23 cellular contexts compared by ENCODE assay signal in genomic region chrX:22538581-22538980, GRCh38.
"Had no signal": no experiment of that assay in that cellular context is flagged by ENCODE, and none has a peak within 500 bp of the region (broad histone marks: within the 10 kb centered on the region; RNA-seq: fewer than 3 reads in every experiment).

No MANE protein-coding gene starts in this region.

- ATAC-seq: heart left ventricle; mucosa of descending colon; naive thymus-derived CD8-positive, alpha-beta T cell; right cardiac atrium; WTC11 had no signal

- H3K27me3 ChIP-seq: adrenal gland, brain microvascular endothelial cell, heart left ventricle, neutrophil had no signal

- H3K4me3 ChIP-seq: adrenal gland, heart left ventricle, mucosa of descending colon had no signal

- H3K9me3 ChIP-seq: adrenal gland, heart left ventricle, mucosa of descending colon, neutrophil had no signal

- H3K36me3 ChIP-seq: adrenal gland, brain microvascular endothelial cell, heart left ventricle, neutrophil had no signal

- H3K27ac ChIP-seq: adrenal gland, brain microvascular endothelial cell, heart left ventricle, neutrophil had no signal

- DNase-seq: activated CD4-positive, alpha-beta memory T cell treated with anti-CD3 and anti-CD28 coated beads, Interleukin-2, amount 10 ng/mL, durations not matched to agents 7 days and 5 days; activated CD4-positive, alpha-beta T cell treated with anti-CD3 and anti-CD28 coated beads for 4 hours; activated effector memory CD4-positive, alpha-beta T cell treated with Interleukin-2 at 50 U/mL for 16 hours; activated naive CD4-positive, alpha-beta T cell treated with anti-CD3 and anti-CD28 coated beads, Interleukin-2, amount 50 U/mL, for 16 hours; activated T-cell treated with anti-CD3 and anti-CD28 coated beads, Interleukin-2, amount 50 U/mL, for 24 hours; adrenal gland; brain microvascular endothelial cell; cortex of kidney; effector CD4-positive, alpha-beta T cell; heart left ventricle; immature natural killer cell; mucosa of descending colon; naive thymus-derived CD8-positive, alpha-beta T cell; right cardiac atrium; small intestine; stimulated activated CD4-positive, alpha-beta T cell treated with anti-CD3 and anti-CD28 coated beads, Interleukin-4, amount 100 ng/mL, for 4 hours; stimulated activated CD8-positive, alpha-beta memory T cell treated with anti-CD3 and anti-CD28 coated beads, Interleukin-4, amount 100 ng/mL, for 48 hours; stimulated activated naive CD4-positive, alpha-beta T cell treated with Interleukin-2 at 50 U/mL for 16 hours; substantia nigra; T-helper 2 cell; trophoblast cell had no signal

- H3K4me1 ChIP-seq: adrenal gland, heart left ventricle had no signal
